In genomic region chr4:108628411-108628810, GRCh38 we compare ENCODE assay signal across 24 cellular contexts. TPM values are rescaled to one million over a fixed set of nuclear protein-coding genes. Genes with fewer than 3 reads are reported as not detected.
DNase-seq lines count a peak whose midpoint lies in the region; ATAC-seq, FAIRE-seq and TF ChIP-seq lines count a peak whose summit lies in the region.
"Had no signal": no experiment of that assay in that cellular context is flagged by ENCODE, and none has a peak within 500 bp of the region (broad histone marks: within the 10 kb centered on the region; RNA-seq: fewer than 3 reads in every experiment).

No MANE protein-coding gene starts in this region.

- H3K4ac ChIP-seq in IMR-90 (ENCODE audit: low read depth, low read length), result no peak overlapping the region

- H3K36me3 ChIP-seq in HepG2 (replicated peaks in 1 of 2; ENCODE audit: control insufficient read depth in 1 of 2, insufficient read depth in 2 of 2, low read length in 2 of 2), result peaks cover 11 to 69% of the 10 kb centered on the region in 2 experiments
- H3K36me3 ChIP-seq in right lobe of liver, result peaks cover 0 to 97% (median 52%) of the 10 kb centered on the region in 4 donors
- peaks cover 52% of the 10 kb centered on the region for H3K36me3 ChIP-seq in IMR-90 (ENCODE audit: control insufficient read depth, insufficient read depth, low read length)

- H3K4me1 ChIP-seq in HepG2 (ENCODE audit: insufficient read depth, low read length), result peaks cover 14% of the 10 kb centered on the region
- H3K4me1 ChIP-seq in right lobe of liver, result no peaks in the 10 kb centered on the region
- H3K4me1 ChIP-seq in IMR-90 (ENCODE audit: control insufficient read depth, insufficient read depth, low read length), result no peaks in the 10 kb centered on the region
- H3K4me1 ChIP-seq: SJCRH30 had no signal

- no peak overlapping the region for H3K23ac ChIP-seq in IMR-90 (ENCODE audit: low read depth, low read length)

- intact Hi-C loops in HepG2 (cut with micrococcal nuclease; ENCODE audit: unreplicated experiment) (no loop called here), right lobe of liver (cut with DNase I) (no loop called here), IMR-90 (cut with micrococcal nuclease) (no loop called here)

- H3K4me3 ChIP-seq in HepG2 (replicated peaks in 1 of 3; ENCODE audit: insufficient read depth in 1 of 3, low read depth in 2 of 3, low read length in 3 of 3) (no peak overlapping the region), right lobe of liver (no peak overlapping the region), IMR-90 (ENCODE audit: insufficient read depth, low read depth, low read length) (no peak overlapping the region), choroid plexus epithelial cell (ENCODE audit: low read depth, low read length) (no peak overlapping the region)
- H3K4me3 ChIP-seq: SJCRH30 had no signal

- in situ Hi-C loops in HepG2 (cut with HindIII; ENCODE audit: extremely low pct_ligation_motif_present, low pct_unique_long_range_greater_than_20kb), result no loop called here
- in situ Hi-C loops in IMR-90 (cut with MboI; ENCODE audit: low sequenced_read_pairs), result no loop called here

- H2AFZ ChIP-seq in HepG2 (ENCODE audit: low read length), result no peak overlapping the region
- H2AFZ ChIP-seq in IMR-90 (replicated peaks; ENCODE audit: low read length, poor library complexity), result no peak overlapping the region

- no peak for TF ChIP-seq RAD21 in HepG2 (CRISPR knock-in tag; IDR thresholded peaks at IDR 0.05)
- TF ChIP-seq RAD21 in IMR-90 (IDR thresholded peaks at IDR 0.05; ENCODE audit: low read length), result no peak

- H4K8ac ChIP-seq in IMR-90 (ENCODE audit: low read depth in 2 of 2, low read length in 2 of 2), result no peak overlapping the region

- H3K27ac ChIP-seq in HepG2 (ENCODE audit: extremely low read length, insufficient read depth, low read length), result no peak overlapping the region
- H3K27ac ChIP-seq in right lobe of liver, result no peak overlapping the region
- H3K27ac ChIP-seq in IMR-90 (ENCODE audit: insufficient read depth, low read length), result peak overlapping the region; percentile 59; the same call in 1 of the 2 replicates
- H3K27ac ChIP-seq: HL-60, RWPE1, SJCRH30 had no signal

- no peak overlapping the region for H4K91ac ChIP-seq in IMR-90 (ENCODE audit: insufficient read depth, low read depth, low read length)

- H2BK15ac ChIP-seq in IMR-90 (ENCODE audit: low read depth, low read length), result no peak overlapping the region

- H3K36me3 Mint-ChIP-seq in stimulated activated naive B cell treated with anti-CD40 and anti-IgM and Interleukin-4, amounts not matched to agents 10 μg/mL and 1 μg/mL and 100 μg/mL, for 72 hours, result peaks cover 36 to 68% of the 10 kb centered on the region in 2 donors

- BruUV-seq in HepG2 (replicated peaks; lab: Mats Ljungman, UMichigan) (no TSS peak), IMR-90 (replicated peaks; lab: Mats Ljungman, UMichigan) (no TSS peak)

- no peak for TF ChIP-seq POLR2A in HepG2 (IDR thresholded peaks at IDR 0.05; ENCODE audit: insufficient read depth in 1 of 2, low read depth in 2 of 2, low read length in 2 of 2)
- no peak for TF ChIP-seq POLR2A in right lobe of liver (IDR thresholded peaks at IDR 0.05)
- TF ChIP-seq POLR2A in IMR-90 (IDR thresholded peaks at IDR 0.05; ENCODE audit: low read depth, low read length), result no peak

- no peak overlapping the region for H2AK5ac ChIP-seq in IMR-90 (ENCODE audit: low read depth, low read length)

- H3K9ac ChIP-seq in HepG2 (ENCODE audit: insufficient read depth, low read depth, low read length) (no peak overlapping the region), IMR-90 (ENCODE audit: low read depth, low read length) (no peak overlapping the region)

- H3K4me3 Mint-ChIP-seq in stimulated activated naive B cell treated with anti-CD40 and anti-IgM and Interleukin-4, amounts not matched to agents 10 μg/mL and 1 μg/mL and 100 μg/mL, for 72 hours, result no peak overlapping the region
- H3K4me3 Mint-ChIP-seq: B cell; CD4-positive, CD25-positive, alpha-beta regulatory T cell; T-cell had no signal

- peaks cover 13% of the 10 kb centered on the region for H3K79me2 ChIP-seq in HepG2 (ENCODE audit: insufficient read depth, low read length)

- H4K20me1 ChIP-seq in HepG2 (ENCODE audit: insufficient read depth, low read length) (peaks cover 26% of the 10 kb centered on the region), IMR-90 (ENCODE audit: insufficient read depth, low read length) (peaks cover 18% of the 10 kb centered on the region)

- dilution Hi-C loops in IMR-90 (cut with HindIII; ENCODE audit: low sequenced_read_pairs, unreplicated experiment), result no loop called here

- peak overlapping the region; percentile 56 for H3K27ac Mint-ChIP-seq in stimulated activated naive B cell treated with anti-CD40 and anti-IgM and Interleukin-4, amounts not matched to agents 10 μg/mL and 1 μg/mL and 100 μg/mL, for 72 hours
- H3K27ac Mint-ChIP-seq: B cell, T-cell had no signal

- POLR2A ChIA-PET in HepG2 (lab: Yijun Ruan, JAX), result interaction anchor here (3.0 kb wide), 1 partner anchor 8 kb away, joined by 10 read pairs; the partner anchor contains the start of gene RPL34
- POLR2A ChIA-PET in IMR-90 (lab: Charles Lee; ENCODE audit: unreplicated experiment), result no interaction called here

- H3K4me1 Mint-ChIP-seq in stimulated activated naive B cell treated with anti-CD40 and anti-IgM and Interleukin-4, amounts not matched to agents 10 μg/mL and 1 μg/mL and 100 μg/mL, for 72 hours, result peaks cover 12 to 13% of the 10 kb centered on the region in 2 donors

- DNase-seq in HepG2 (ENCODE audit: low spot score) (no peak), right lobe of liver (no peak), IMR-90 (no peak), choroid plexus epithelial cell (ENCODE audit: low read depth) (peak; percentile 57), T-helper 1 cell (no peak)
- no peak for DNase-seq in stimulated activated naive B cell treated with anti-CD40 and anti-IgM and Interleukin-4, amounts not matched to agents 10 μg/mL and 1 μg/mL and 100 μg/mL, for 72 hours
- DNase-seq: Calu3; CD4-positive, CD25-positive, alpha-beta regulatory T cell; DMS79; GDM1; NCI-H1417 treated with DMSO at 0.1 percent for 48 hours; NCI-H1930; NCI-H2171 treated with DMSO at 0.1 percent for 48 hours; NCI-H446 treated with DMSO at 0.1 percent for 48 hours; NK-92 treated with Interleukin-12 subunit alpha and Interleukin-12 subunit beta, amount 100 ng/mL, for 24 hours; SJCRH30; T-cell had no signal

- H2BK20ac ChIP-seq in IMR-90 (ENCODE audit: low read depth, low read length), result no peak overlapping the region

- H3K27me3 ChIP-seq in HepG2 (ENCODE audit: control insufficient read depth in 1 of 2, insufficient read depth in 2 of 2, low read length in 2 of 2) (no peaks in the 10 kb centered on the region), right lobe of liver (no peaks in the 10 kb centered on the region), IMR-90 (ENCODE audit: control insufficient read depth, insufficient read depth, low read length) (no peaks in the 10 kb centered on the region)
- H3K27me3 ChIP-seq: SJCRH30 had no signal

- no peak overlapping the region for H2BK120ac ChIP-seq in IMR-90 (ENCODE audit: low read depth, low read length)

- no peak overlapping the region for H3K18ac ChIP-seq in IMR-90 (ENCODE audit: low read depth, low read length)

- FAIRE-seq in HepG2 (lab: Jason Lieb, UNC), result no peak
- FAIRE-seq: H54, HTR-8/SVneo had no signal

- H3K9me1 ChIP-seq in IMR-90 (ENCODE audit: insufficient read depth, low read length), result no peaks in the 10 kb centered on the region

- H3K14ac ChIP-seq in IMR-90 (replicated peaks; ENCODE audit: low read depth, low read length), result no peak overlapping the region

- no peak overlapping the region for H3K4me2 ChIP-seq in HepG2 (ENCODE audit: low read depth, low read length)
- H3K4me2 ChIP-seq in IMR-90 (ENCODE audit: low read depth, low read length), result no peak overlapping the region

- CTCF ChIA-PET in HepG2 (lab: Yijun Ruan, JAX; ENCODE audit: low intra/inter-chr PET ratio, low total read pairs) (no interaction called here), IMR-90 (lab: Yijun Ruan, JAX) (no interaction called here)

- no peak overlapping the region for H2BK5ac ChIP-seq in IMR-90 (ENCODE audit: low read depth, low read length, poor library complexity, severe bottlenecking)

- TF ChIP-seq EP300 in HepG2 (IDR thresholded peaks at IDR 0.05; ENCODE audit: low read depth in 2 of 2, low read length in 2 of 2) (no peak), HepG2 (CRISPR knock-in tag; IDR thresholded peaks at IDR 0.05; ENCODE audit: borderline replicate concordance) (no peak)

- ATAC-seq in HepG2 (peak; percentile 13; the same call in 2 of the 3 replicates), right lobe of liver (no peak), IMR-90 (ENCODE audit: low read depth) (peak; percentile 53), GM21717 (IDR thresholded peaks at IDR 0.05; ENCODE audit: unreplicated experiment) (no peak), GM21390 (IDR thresholded peaks at IDR 0.05; ENCODE audit: unreplicated experiment) (no peak)
- no peak for ATAC-seq in stimulated activated naive B cell treated with anti-CD40 and anti-IgM and Interleukin-4, amounts not matched to agents 10 μg/mL and 1 μg/mL and 100 μg/mL, for 72 hours (replicated peaks)
- ATAC-seq: T-cell had no signal

- TF ChIP-seq CTCF in HepG2 (CRISPR knock-in tag; IDR thresholded peaks at IDR 0.05) (no peak), right lobe of liver (IDR thresholded peaks at IDR 0.05) (no peak), IMR-90 (conservative IDR thresholded peaks at IDR 0.05; ENCODE audit: low read depth, low read length) (no peak), choroid plexus epithelial cell (conservative IDR thresholded peaks at IDR 0.05; ENCODE audit: low read depth, low read length) (no peak)

- no peaks in the 10 kb centered on the region for H3K9me3 Mint-ChIP-seq in stimulated activated naive B cell treated with anti-CD40 and anti-IgM and Interleukin-4, amounts not matched to agents 10 μg/mL and 1 μg/mL and 100 μg/mL, for 72 hours
- H3K9me3 Mint-ChIP-seq: CD4-positive, CD25-positive, alpha-beta regulatory T cell; T-cell had no signal

- H4K5ac ChIP-seq in IMR-90 (ENCODE audit: low read depth, low read length), result no peak overlapping the region

- H3K27me3 Mint-ChIP-seq in stimulated activated naive B cell treated with anti-CD40 and anti-IgM and Interleukin-4, amounts not matched to agents 10 μg/mL and 1 μg/mL and 100 μg/mL, for 72 hours, result no peaks in the 10 kb centered on the region
- H3K27me3 Mint-ChIP-seq: B cell; CD4-positive, CD25-positive, alpha-beta regulatory T cell; T-cell had no signal

- no peak overlapping the region for H3K56ac ChIP-seq in IMR-90 (ENCODE audit: extremely low read depth, insufficient read depth, low read length)

- H3K79me1 ChIP-seq in IMR-90 (ENCODE audit: low read depth in 1 of 2, low read length in 2 of 2), result peaks cover 14 to 32% of the 10 kb centered on the region in 2 experiments

- H2AK9ac ChIP-seq in IMR-90 (replicated peaks; ENCODE audit: low read depth, low read length, poor library complexity), result no peak overlapping the region

- no peaks in the 10 kb centered on the region for H3K9me3 ChIP-seq in HepG2 (ENCODE audit: low read length)
- no peaks in the 10 kb centered on the region for H3K9me3 ChIP-seq in right lobe of liver
- no peaks in the 10 kb centered on the region for H3K9me3 ChIP-seq in IMR-90 (ENCODE audit: control insufficient read depth, insufficient read depth, low read length)
- H3K9me3 ChIP-seq: SJCRH30 had no signal

RNA-seq across cellular contexts. Expression of gene RPL34, which starts 8.0 kb away (rescaled TPM):
- total RNA-seq in HepG2 (2016; rRNA removed; fragmentation: Illumina TruSeq; extraction: Trizol) (2,235 and 2,856 TPM in 2 replicates), right lobe of liver (100 to 1,000 TPM; 357 to 441 (median 411) TPM), IMR-90 (2012; rRNA removed) (590 and 1,435 TPM in 2 replicates)
- total RNA-seq in HepG2 (2016; cell fraction: cytosol; rRNA removed; fragmentation: Illumina TruSeq; extraction: Trizol; ENCODE audit: low read depth), result 2,630 and 3,095 TPM in 2 replicates
- 2,179 and 2,938 TPM in 2 replicates for total RNA-seq in HepG2 (2016; cell fraction: insoluble cytoplasmic fraction; rRNA removed; fragmentation: Illumina TruSeq; extraction: Trizol)
- 4,880 and 5,080 TPM in 2 replicates for total RNA-seq in HepG2 (2016; cell fraction: membrane; rRNA removed; fragmentation: Illumina TruSeq; extraction: Trizol)
- 799 and 871 TPM in 2 replicates for total RNA-seq in HepG2 (2016; cell fraction: nucleus; rRNA removed; fragmentation: Illumina TruSeq; extraction: Trizol)
- polyA plus RNA-seq in HepG2 (2011; rRNA removed) (3,557 and 3,985 TPM in 2 replicates), IMR-90 (2012; rRNA removed) (1,750 and 2,037 TPM in 2 replicates)
- polyA plus RNA-seq in HepG2 (2011; cell fraction: cytosol; rRNA removed), result 2,841 and 4,585 TPM in 2 replicates
- polyA plus RNA-seq in HepG2 (2011; cell fraction: nucleus; rRNA removed), result 448 and 610 TPM in 2 replicates
- 3,204 and 4,054 TPM in 2 replicates for polyA plus RNA-seq in HepG2 (2012)
- 3,081 and 3,281 TPM in 2 replicates for polyA plus RNA-seq in HepG2 (2016; cell fraction: cytosol; fragmentation: Illumina TruSeq; extraction: Trizol; ENCODE audit: low read depth)
- 2,133 and 2,342 TPM in 2 replicates for polyA plus RNA-seq in HepG2 (2016; cell fraction: insoluble cytoplasmic fraction; fragmentation: Illumina TruSeq; extraction: Trizol; ENCODE audit: low read depth)
- polyA plus RNA-seq in HepG2 (2016; cell fraction: membrane; fragmentation: Illumina TruSeq; extraction: Trizol; ENCODE audit: low read depth), result 3,729 and 3,848 TPM in 2 replicates
- 1,116 and 1,136 TPM in 2 replicates for polyA plus RNA-seq in HepG2 (2016; cell fraction: nucleus; fragmentation: Illumina TruSeq; extraction: Trizol; ENCODE audit: insufficient read depth, low read depth)
- polyA minus RNA-seq in HepG2 (2011; rRNA and poly(A)+ RNA removed; ENCODE audit: low replicate concordance), result 277 and 300 TPM in 2 replicates
- polyA minus RNA-seq in HepG2 (2011; cell fraction: cytosol; rRNA and poly(A)+ RNA removed), result 147 and 160 TPM in 2 replicates
- 177 and 232 TPM in 2 replicates for polyA minus RNA-seq in HepG2 (2011; cell fraction: nucleus; rRNA and poly(A)+ RNA removed)
- polyA plus RNA-seq in IMR-90 (2012; cell fraction: cytosol; rRNA removed), result 1,118 and 2,262 TPM in 2 replicates
- 121 and 956 TPM in 2 replicates for polyA plus RNA-seq in IMR-90 (2012; cell fraction: nucleus; rRNA removed; ENCODE audit: low replicate concordance)

RNA-seq across cellular contexts. Expression of gene OSTC, which starts 22.0 kb away (rescaled TPM):
- total RNA-seq in HepG2 (2016; rRNA removed; fragmentation: Illumina TruSeq; extraction: Trizol) (333 and 380 TPM in 2 replicates), right lobe of liver (10 to 100 TPM; 66.8 to 86.4 (median 76.9) TPM), IMR-90 (2012; rRNA removed) (479 and 13,576 TPM in 2 replicates)
- 121 and 143 TPM in 2 replicates for total RNA-seq in HepG2 (2016; cell fraction: cytosol; rRNA removed; fragmentation: Illumina TruSeq; extraction: Trizol; ENCODE audit: low read depth)
- 343 and 392 TPM in 2 replicates for total RNA-seq in HepG2 (2016; cell fraction: insoluble cytoplasmic fraction; rRNA removed; fragmentation: Illumina TruSeq; extraction: Trizol)
- total RNA-seq in HepG2 (2016; cell fraction: membrane; rRNA removed; fragmentation: Illumina TruSeq; extraction: Trizol), result 256 and 315 TPM in 2 replicates
- 254 and 288 TPM in 2 replicates for total RNA-seq in HepG2 (2016; cell fraction: nucleus; rRNA removed; fragmentation: Illumina TruSeq; extraction: Trizol)
- polyA plus RNA-seq in HepG2 (2011; rRNA removed) (154 and 208 TPM in 2 replicates), IMR-90 (2012; rRNA removed) (131 and 173 TPM in 2 replicates)
- 163 and 212 TPM in 2 replicates for polyA plus RNA-seq in HepG2 (2011; cell fraction: cytosol; rRNA removed)
- polyA plus RNA-seq in HepG2 (2011; cell fraction: nucleus; rRNA removed), result 33.1 and 47.3 TPM in 2 replicates
- 199 and 259 TPM in 2 replicates for polyA plus RNA-seq in HepG2 (2012)
- 142 and 149 TPM in 2 replicates for polyA plus RNA-seq in HepG2 (2016; cell fraction: cytosol; fragmentation: Illumina TruSeq; extraction: Trizol; ENCODE audit: low read depth)
- polyA plus RNA-seq in HepG2 (2016; cell fraction: insoluble cytoplasmic fraction; fragmentation: Illumina TruSeq; extraction: Trizol; ENCODE audit: low read depth), result 315 and 338 TPM in 2 replicates
- 251 and 286 TPM in 2 replicates for polyA plus RNA-seq in HepG2 (2016; cell fraction: membrane; fragmentation: Illumina TruSeq; extraction: Trizol; ENCODE audit: low read depth)
- polyA plus RNA-seq in HepG2 (2016; cell fraction: nucleus; fragmentation: Illumina TruSeq; extraction: Trizol; ENCODE audit: insufficient read depth, low read depth), result 388 and 412 TPM in 2 replicates
- 41.7 and 105 TPM in 2 replicates for polyA minus RNA-seq in HepG2 (2011; rRNA and poly(A)+ RNA removed; ENCODE audit: low replicate concordance)
- 63.8 and 74.6 TPM in 2 replicates for polyA minus RNA-seq in HepG2 (2011; cell fraction: cytosol; rRNA and poly(A)+ RNA removed)
- polyA minus RNA-seq in HepG2 (2011; cell fraction: nucleus; rRNA and poly(A)+ RNA removed), result 65.8 and 71.9 TPM in 2 replicates
- 110 and 190 TPM in 2 replicates for polyA plus RNA-seq in IMR-90 (2012; cell fraction: cytosol; rRNA removed)
- polyA plus RNA-seq in IMR-90 (2012; cell fraction: nucleus; rRNA removed; ENCODE audit: low replicate concordance), result 18.7 and 66.9 TPM in 2 replicates

Comparison
In these comparisons a context has a peak if more than half of its experiments do, and no peak if none do; other contexts are left out.
1. ATAC-seq: peak in HepG2 (single experiment) and IMR-90 (single experiment); none in right lobe of liver (0 of 4), stimulated activated naive B cell treated with anti-CD40 and anti-IgM and Interleukin-4, amounts not matched to agents 10 μg/mL and 1 μg/mL and 100 μg/mL, for 72 hours (0 of 2), GM21717 (single experiment) and GM21390 (single experiment).